In the genomic region with DNA sequence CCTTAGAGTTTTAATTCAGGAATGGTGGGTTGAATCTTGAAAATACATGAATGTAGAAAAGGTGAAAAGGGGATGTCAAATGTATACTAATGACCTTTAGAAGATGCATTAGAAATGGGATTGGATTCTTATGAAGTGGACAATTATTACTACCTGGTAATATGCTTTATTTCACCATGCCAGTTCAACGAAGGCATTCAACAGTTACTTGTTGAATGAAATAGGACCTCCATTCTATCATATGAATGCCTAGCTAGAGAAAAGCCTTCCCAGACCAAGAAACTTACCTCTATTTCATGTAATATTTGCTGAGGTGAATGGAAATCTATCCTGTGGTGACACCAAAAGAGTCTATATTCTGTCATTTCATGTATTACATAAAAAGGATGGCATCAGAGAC, we compare ENCODE assay signal across 9 cellular contexts. TPM values are rescaled to one million over a fixed set of nuclear protein-coding genes. Genes with fewer than 3 reads are reported as not detected.
"Had no signal": no experiment of that assay in that cellular context is flagged by ENCODE, and none has a peak within 500 bp of the region (broad histone marks: within the 10 kb centered on the region; RNA-seq: fewer than 3 reads in every experiment).

No MANE protein-coding gene starts in this region.

- H3K27ac Mint-ChIP-seq: IgD-negative memory B cell had no signal

- H3K4me3 ChIP-seq: K562 had no signal

- H3K27ac ChIP-seq: HL-60 had no signal

- H3K4me1 Mint-ChIP-seq: IgD-negative memory B cell had no signal

- DNase-seq: IMR-90, KBM-7, KG1 had no signal

- H3K4me3 Mint-ChIP-seq: IgD-negative memory B cell had no signal

- ATAC-seq: HepG2, K562 had no signal

RNA-seq across cellular contexts. Expression of gene SFRP2, which starts 34.6 kb away (rescaled TPM):
- total RNA-seq: HepG2, HT-29, HT1080, IMR-90 had no signal
